ENCODE assay signal across 29 cellular contexts in the genomic region with DNA sequence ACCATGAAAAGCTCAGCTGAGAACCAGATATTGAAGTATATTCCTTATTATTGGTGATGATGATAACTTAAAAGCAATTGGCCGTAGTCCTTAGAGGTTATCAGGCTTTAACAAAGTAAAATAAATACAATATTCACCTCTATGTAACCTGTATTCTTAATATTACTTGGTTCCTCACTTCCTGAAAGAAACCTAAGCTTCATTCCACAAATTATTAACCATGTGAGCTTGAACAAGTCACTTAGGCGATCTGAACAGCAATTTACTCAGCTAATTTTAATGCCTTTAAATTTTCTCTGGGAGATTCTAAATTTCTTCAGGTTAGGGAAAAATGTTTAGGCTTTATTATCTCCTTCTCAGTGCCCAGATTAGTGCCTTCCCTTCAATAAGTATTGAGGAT.
"Had no signal": no experiment of that assay in that cellular context is flagged by ENCODE, and none has a peak within 500 bp of the region (broad histone marks: within the 10 kb centered on the region; RNA-seq: fewer than 3 reads in every experiment).

No MANE protein-coding gene starts in this region.

- H3K27ac ChIP-seq: SK-N-MC had no signal

- ATAC-seq: activated T-helper 17 cell treated with anti-CD3 and anti-CD28 coated beads, Interleukin-2, amount 50 U/mL, for 72 hours; PC-3; T-cell had no signal

- H3K4me1 Mint-ChIP-seq: activated B cell treated with CpG ODN at 0.5 μM for 24 hours; activated CD4-positive, alpha-beta T cell treated with anti-CD3 and anti-CD28 coated beads, Interleukin-2, amount 10 ng/mL, durations not matched to agents 7 days and 5 days; activated T-helper 17 cell treated with anti-CD3 and anti-CD28 coated beads, Interleukin-2, amount 50 U/mL, for 72 hours; brain; central memory CD8-positive, alpha-beta T cell; T-cell had no signal

- H3K4me3 Mint-ChIP-seq: activated B cell treated with CpG ODN at 0.5 μM for 24 hours; activated CD4-positive, alpha-beta memory T cell treated with anti-CD3 and anti-CD28 coated beads for 36 hours; activated CD4-positive, alpha-beta T cell treated with anti-CD3 and anti-CD28 coated beads, Interleukin-2, amount 10 ng/mL, durations not matched to agents 7 days and 5 days; activated naive CD4-positive, alpha-beta T cell treated with anti-CD3 and anti-CD28 coated beads for 36 hours; activated naive CD8-positive, alpha-beta T cell; activated T-helper 17 cell treated with anti-CD3 and anti-CD28 coated beads, Interleukin-2, amount 50 U/mL, for 72 hours; brain; central memory CD8-positive, alpha-beta T cell; T-cell had no signal

- FAIRE-seq: astrocyte, TTC549 had no signal

- H3K27ac Mint-ChIP-seq: activated B cell treated with CpG ODN at 0.5 μM for 24 hours; activated CD4-positive, alpha-beta memory T cell treated with anti-CD3 and anti-CD28 coated beads for 36 hours; activated CD4-positive, alpha-beta T cell treated with anti-CD3 and anti-CD28 coated beads, Interleukin-2, amount 10 ng/mL, durations not matched to agents 7 days and 5 days; activated naive CD4-positive, alpha-beta T cell treated with anti-CD3 and anti-CD28 coated beads for 36 hours; activated naive CD8-positive, alpha-beta T cell; activated T-helper 17 cell treated with anti-CD3 and anti-CD28 coated beads, Interleukin-2, amount 50 U/mL, for 72 hours; brain; T-cell had no signal

- DNase-seq: activated B cell treated with CpG ODN at 0.5 μM for 24 hours; activated CD4-positive, alpha-beta memory T cell treated with anti-CD3 and anti-CD28 coated beads for 36 hours; activated CD4-positive, alpha-beta T cell treated with anti-CD3 and anti-CD28 coated beads for 1 hour; activated CD4-positive, alpha-beta T cell treated with anti-CD3 and anti-CD28 coated beads, Interleukin-2, amount 10 ng/mL, durations not matched to agents 7 days and 5 days; activated gamma-delta T cell; activated naive CD4-positive, alpha-beta T cell treated with anti-CD3 and anti-CD28 coated beads for 36 hours; activated T-cell treated with anti-CD3 and anti-CD28 coated beads for 4 hours; activated T-cell treated with anti-CD3 and anti-CD28 coated beads, Interleukin-2, amount 50 U/mL, for 48 hours; amygdala; MM.1S; NCI-H1105; NCI-H1436; NCI-H1694 treated with DMSO at 0.1 percent for 48 hours; NCI-H2029 treated with DMSO at 0.1 percent for 48 hours; NCI-H345; NCI-H510A; NCI-H526 treated with DMSO at 0.1 percent for 48 hours; NCI-H82; PC-3; T-cell; T-helper 2 cell; T1000 had no signal

- H3K36me3 Mint-ChIP-seq: activated CD4-positive, alpha-beta memory T cell treated with anti-CD3 and anti-CD28 coated beads for 36 hours; brain had no signal

- H3K4me3 ChIP-seq: SK-N-MC had no signal

- H3K9me3 Mint-ChIP-seq: activated B cell treated with CpG ODN at 0.5 μM for 24 hours; activated CD4-positive, alpha-beta memory T cell treated with anti-CD3 and anti-CD28 coated beads for 36 hours; activated CD4-positive, alpha-beta T cell treated with anti-CD3 and anti-CD28 coated beads, Interleukin-2, amount 10 ng/mL, durations not matched to agents 7 days and 5 days; activated naive CD4-positive, alpha-beta T cell treated with anti-CD3 and anti-CD28 coated beads for 36 hours; activated T-helper 17 cell treated with anti-CD3 and anti-CD28 coated beads, Interleukin-2, amount 50 U/mL, for 72 hours; brain; central memory CD8-positive, alpha-beta T cell; T-cell had no signal

- H3K27me3 Mint-ChIP-seq: activated CD4-positive, alpha-beta memory T cell treated with anti-CD3 and anti-CD28 coated beads for 36 hours; activated naive CD8-positive, alpha-beta T cell; activated T-helper 17 cell treated with anti-CD3 and anti-CD28 coated beads, Interleukin-2, amount 50 U/mL, for 72 hours; brain; T-cell had no signal
